ENCODE assay signal across 16 cellular contexts in genomic region chr4:156672924-156673323, GRCh38.
DNase-seq lines count a peak whose midpoint lies in the region; ATAC-seq, FAIRE-seq and TF ChIP-seq lines count a peak whose summit lies in the region.
"Had no signal": no experiment of that assay in that cellular context is flagged by ENCODE, and none has a peak within 500 bp of the region (broad histone marks: within the 10 kb centered on the region; RNA-seq: fewer than 3 reads in every experiment).

No MANE protein-coding gene starts in this region.

- DNase-seq in DMS114 treated with DMSO at 0.1 percent for 48 hours (lab: John Stamatoyannopoulos, UW; ENCODE audit: unreplicated experiment) = peak; percentile 97
- DNase-seq in MG63 = peak; percentile 9
- no peak for DNase-seq in pancreas
- no peak for DNase-seq in NCI-H774 (lab: John Stamatoyannopoulos, UW)
- DNase-seq in suprapubic skin (ENCODE audit: low spot score in 2 of 2) = no peak
- no peak for DNase-seq in KBM-7
- DNase-seq: activated CD4-positive, alpha-beta memory T cell treated with anti-CD3 and anti-CD28 coated beads, Interleukin-2, amount 10 ng/mL, durations not matched to agents 7 days and 5 days; DMS79 treated with DMSO at 0.1 percent for 48 hours; NCI-H2029 had no signal

- TF ChIP-seq POLR2A in suprapubic skin (IDR thresholded peaks at IDR 0.05) = no peak

- H3K4me1 ChIP-seq in pancreas = peaks cover 0 to 3% (median 0%) of the 10 kb centered on the region in 3 donors
- H3K4me1 ChIP-seq in suprapubic skin = peaks cover 9% of the 10 kb centered on the region
- H3K4me1 ChIP-seq: BLaER1 treated with 17β-estradiol and CSF1 and Interleukin-3, amounts not matched to agents 10 nM and 100 nM; SJSA1 had no signal

- no peak for TF ChIP-seq EP300 in suprapubic skin (IDR thresholded peaks at IDR 0.05)

- ATAC-seq in pancreas = peak; percentile 29 to 69 (median 44)
- ATAC-seq in HG03045 (IDR thresholded peaks at IDR 0.05; ENCODE audit: unreplicated experiment) = no peak
- ATAC-seq: activated T-helper 17 cell treated with anti-CD3 and anti-CD28 coated beads, Interleukin-2, amount 50 U/mL, for 72 hours; gastroesophageal sphincter had no signal

- H3K9me3 ChIP-seq in MG63 (no peaks in the 10 kb centered on the region), pancreas (no peaks in the 10 kb centered on the region), suprapubic skin (no peaks in the 10 kb centered on the region)
- H3K9me3 ChIP-seq: BLaER1 treated with 17β-estradiol and CSF1 and Interleukin-3, amounts not matched to agents 10 nM and 100 nM; gastroesophageal sphincter; SJSA1 had no signal

- WGBS in pancreas, 2 donors = 55 to 56% methylated on average over 4 of the region's 4 CpGs
- WGBS in suprapubic skin = 29% methylated on average over 4 of the region's 4 CpGs

- FAIRE-seq in endometrium (lab: Jason Lieb, UNC) (peak; percentile 88), pancreas (lab: Jason Lieb, UNC) (no peak)
- FAIRE-seq: GM12891 had no signal

- TF ChIP-seq CTCF in pancreas (IDR thresholded peaks at IDR 0.05) = no peak
- TF ChIP-seq CTCF in suprapubic skin (IDR thresholded peaks at IDR 0.05) = no peak

- H3K27ac ChIP-seq in pancreas (no peak overlapping the region), suprapubic skin (no peak overlapping the region)
- H3K27ac ChIP-seq: BLaER1 treated with 17β-estradiol and CSF1 and Interleukin-3, amounts not matched to agents 10 nM and 100 nM; gastroesophageal sphincter; SJSA1 had no signal

- peak overlapping the region; percentile 31 for H3K4me3 ChIP-seq in MG63
- H3K4me3 ChIP-seq in pancreas = no peak overlapping the region
- no peak overlapping the region for H3K4me3 ChIP-seq in suprapubic skin
- H3K4me3 ChIP-seq: BLaER1 treated with 17β-estradiol and CSF1 and Interleukin-3, amounts not matched to agents 10 nM and 100 nM; gastroesophageal sphincter; SJSA1 had no signal

- H3K27me3 ChIP-seq in MG63 (no peaks in the 10 kb centered on the region), pancreas (no peaks in the 10 kb centered on the region), suprapubic skin (no peaks in the 10 kb centered on the region)
- H3K27me3 ChIP-seq: BLaER1 treated with 17β-estradiol and CSF1 and Interleukin-3, amounts not matched to agents 10 nM and 100 nM; gastroesophageal sphincter; SJSA1 had no signal

- in situ Hi-C loops in KBM-7 (cut with MboI; ENCODE audit: low pct_unique_long_range_greater_than_20kb, low sequenced_read_pairs) = loop anchor here (25.0 kb wide), 1 partner anchor 186 kb away; no protein-coding TSS in a partner anchor

- intact Hi-C loops in pancreas (cut with DNase I) = no loop called here

- H3K36me3 ChIP-seq in MG63 (no peaks in the 10 kb centered on the region), pancreas (no peaks in the 10 kb centered on the region), suprapubic skin (no peaks in the 10 kb centered on the region)
- H3K36me3 ChIP-seq: BLaER1 treated with 17β-estradiol and CSF1 and Interleukin-3, amounts not matched to agents 10 nM and 100 nM; gastroesophageal sphincter; SJSA1 had no signal

Comparison
In these comparisons a context has a peak if more than half of its experiments do, and no peak if none do; other contexts are left out.
1. DNase-seq: peak in DMS114 treated with DMSO at 0.1 percent for 48 hours (single experiment) and MG63 (single experiment); none in pancreas (0 of 6), NCI-H774 (single experiment), suprapubic skin (0 of 2) and KBM-7 (single experiment).